ENCODE assay signal across 9 cellular contexts in genomic region chr7:134327896-134328295, GRCh38. TPM values are rescaled to one million over a fixed set of nuclear protein-coding genes. Genes with fewer than 3 reads are reported as not detected.
DNase-seq lines count a peak whose midpoint lies in the region; ATAC-seq and TF ChIP-seq lines count a peak whose summit lies in the region.
"Had no signal": no experiment of that assay in that cellular context is flagged by ENCODE, and none has a peak within 500 bp of the region (broad histone marks: within the 10 kb centered on the region; RNA-seq: fewer than 3 reads in every experiment).

No MANE protein-coding gene starts in this region.

- H3K27me3 Mint-ChIP-seq in activated naive CD4-positive, alpha-beta T cell treated with anti-CD3 and anti-CD28 coated beads for 36 hours (ENCODE audit: low read depth): peaks cover 4% of the 10 kb centered on the region

- peaks cover 5% of the 10 kb centered on the region for H3K27me3 ChIP-seq in HL-60 (ENCODE audit: insufficient read depth, poor library complexity, severe bottlenecking)

- no peak overlapping the region for H3K27ac Mint-ChIP-seq in activated naive CD4-positive, alpha-beta T cell treated with anti-CD3 and anti-CD28 coated beads for 36 hours

- intact Hi-C loops in activated naive CD4-positive, alpha-beta T cell treated with anti-CD3 and anti-CD28 coated beads for 36 hours (cut with micrococcal nuclease): loop anchor here (10.0 kb wide), 1 partner anchor 463 kb away; no protein-coding TSS in a partner anchor

- ATAC-seq in GM19351 (IDR thresholded peaks at IDR 0.05; ENCODE audit: unreplicated experiment): peak; percentile 88

- POLR2A ChIA-PET in RWPE1 (lab: Yijun Ruan, JAX; ENCODE audit: low non-redundant PET): no interaction called here

- CTCF ChIA-PET in RWPE1 (lab: Yijun Ruan, JAX): no interaction called here
- CTCF ChIA-PET in activated naive CD4-positive, alpha-beta T cell treated with anti-CD3 and anti-CD28 coated beads for 36 hours (lab: Charles Lee): interaction anchor here (1.1 kb wide), 1 partner anchor 11 kb away, joined by 4 read pairs; the partner anchor contains the start of gene SLC35B4

- peak; percentile 22 for DNase-seq in CMK (ENCODE audit: low read depth)
- peak; percentile 18 to 49 for DNase-seq in HL-60 (ENCODE audit: low read depth in 1 of 2, low spot score in 1 of 2)
- DNase-seq in RWPE1 (ENCODE audit: low spot score): no peak
- peak; percentile 70 for DNase-seq in activated naive CD4-positive, alpha-beta T cell treated with anti-CD3 and anti-CD28 coated beads for 36 hours
- DNase-seq in inferior parietal cortex (ENCODE audit: extremely low spot score): peak; percentile 59
- DNase-seq in stimulated activated CD8-positive, alpha-beta memory T cell treated with anti-CD3 and anti-CD28 coated beads, Interleukin-12 subunit alpha, Interleukin-12 subunit beta, amount 100 ng/mL, for 4 hours (ENCODE audit: low read depth): peak; percentile 9
- no peak for DNase-seq in cortex of kidney (lab: John Stamatoyannopoulos, UW)

- no peaks in the 10 kb centered on the region for H3K36me3 Mint-ChIP-seq in activated naive CD4-positive, alpha-beta T cell treated with anti-CD3 and anti-CD28 coated beads for 36 hours (ENCODE audit: low read depth)

- H3K9me3 Mint-ChIP-seq in activated naive CD4-positive, alpha-beta T cell treated with anti-CD3 and anti-CD28 coated beads for 36 hours: no peaks in the 10 kb centered on the region

- H3K27ac ChIP-seq in HL-60 (replicated peaks) (no peak overlapping the region), RWPE1 (no peak overlapping the region)
- H3K27ac ChIP-seq: tibial artery had no signal

- no peak overlapping the region for H3K4me3 Mint-ChIP-seq in activated naive CD4-positive, alpha-beta T cell treated with anti-CD3 and anti-CD28 coated beads for 36 hours

- TF ChIP-seq CTCF in HL-60 (IDR thresholded peaks at IDR 0.05; ENCODE audit: insufficient read depth, low read length): peak; percentile 10
- TF ChIP-seq CTCF in RWPE1 (conservative IDR thresholded peaks at IDR 0.05; ENCODE audit: low read depth): peak; percentile 22; the same call in 1 of the 2 replicates

- H3K4me3 ChIP-seq in HL-60 (replicated peaks; ENCODE audit: insufficient read depth, low read length): no peak overlapping the region
- H3K4me3 ChIP-seq: tibial artery had no signal

- H3K4me1 Mint-ChIP-seq in activated naive CD4-positive, alpha-beta T cell treated with anti-CD3 and anti-CD28 coated beads for 36 hours (ENCODE audit: low read depth): peaks cover 3% of the 10 kb centered on the region

RNA-seq across cellular contexts. Expression of gene SLC35B4, which starts 11.2 kb away (rescaled TPM):
- 10 to 100 TPM in 1 of 2 experiments, 1 to 10 TPM in 1; 7.9 to 10.3 TPM for total RNA-seq in activated naive CD4-positive, alpha-beta T cell treated with anti-CD3 and anti-CD28 coated beads for 36 hours

Comparison
In these comparisons a context has a peak if more than half of its experiments do, and no peak if none do; other contexts are left out.
1. DNase-seq: peak in CMK (single experiment), HL-60 (2 of 2), activated naive CD4-positive, alpha-beta T cell treated with anti-CD3 and anti-CD28 coated beads for 36 hours (single experiment), inferior parietal cortex (single experiment) and stimulated activated CD8-positive, alpha-beta memory T cell treated with anti-CD3 and anti-CD28 coated beads, Interleukin-12 subunit alpha, Interleukin-12 subunit beta, amount 100 ng/mL, for 4 hours (single experiment); none in RWPE1 (single experiment) and cortex of kidney (single experiment).